In genomic region chr7:36723951-36724664, GRCh38 we compare ENCODE assay signal across 8 cellular contexts. TPM values are rescaled to one million over a fixed set of nuclear protein-coding genes. Genes with fewer than 3 reads are reported as not detected.
A peak's percentile ranks its signal among the peaks of the same experiment; 100 is the strongest.
DNase-seq lines count a peak whose midpoint lies in the region; ATAC-seq and TF ChIP-seq lines count a peak whose summit lies in the region.

A gene with protein sequence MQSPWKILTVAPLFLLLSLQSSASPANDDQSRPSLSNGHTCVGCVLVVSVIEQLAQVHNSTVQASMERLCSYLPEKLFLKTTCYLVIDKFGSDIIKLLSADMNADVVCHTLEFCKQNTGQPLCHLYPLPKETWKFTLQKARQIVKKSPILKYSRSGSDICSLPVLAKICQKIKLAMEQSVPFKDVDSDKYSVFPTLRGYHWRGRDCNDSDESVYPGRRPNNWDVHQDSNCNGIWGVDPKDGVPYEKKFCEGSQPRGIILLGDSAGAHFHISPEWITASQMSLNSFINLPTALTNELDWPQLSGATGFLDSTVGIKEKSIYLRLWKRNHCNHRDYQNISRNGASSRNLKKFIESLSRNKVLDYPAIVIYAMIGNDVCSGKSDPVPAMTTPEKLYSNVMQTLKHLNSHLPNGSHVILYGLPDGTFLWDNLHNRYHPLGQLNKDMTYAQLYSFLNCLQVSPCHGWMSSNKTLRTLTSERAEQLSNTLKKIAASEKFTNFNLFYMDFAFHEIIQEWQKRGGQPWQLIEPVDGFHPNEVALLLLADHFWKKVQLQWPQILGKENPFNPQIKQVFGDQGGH (minus strand): TSS chr7:36724494. CDS start chr7:36724148, 346 bp downstream.

- peaks cover 45% of the 10 kb centered on the region for H3K36me3 Mint-ChIP-seq in activated CD8-positive, alpha-beta memory T cell treated with anti-CD3 and anti-CD28 coated beads, Interleukin-2, amount 10 ng/mL, durations not matched to agents 7 days and 5 days

- CTCF ChIA-PET in mammary epithelial cell (lab: Charles Lee; ENCODE audit: low non-redundant PET), result no interaction called here
- CTCF ChIA-PET in activated CD8-positive, alpha-beta memory T cell treated with anti-CD3 and anti-CD28 coated beads, Interleukin-2, amount 10 ng/mL, durations not matched to agents 7 days and 5 days (lab: Charles Lee), result interaction anchor here (0.8 to 2.9 kb wide), 7 partner anchors 15 to 237 kb away, joined by 3 to 11 read pairs (median 4); no protein-coding TSS in a partner anchor

- H3K4me1 Mint-ChIP-seq in activated CD8-positive, alpha-beta memory T cell treated with anti-CD3 and anti-CD28 coated beads, Interleukin-2, amount 10 ng/mL, durations not matched to agents 7 days and 5 days, result peaks cover 84% of the 10 kb centered on the region

- H3K4me3 ChIP-seq in breast epithelium, result peak within 1 kb of the TSS in 2 of 3 donors; percentile 10 to 26
- no peak within 1 kb of the TSS for H3K4me3 ChIP-seq in mammary epithelial cell (replicated peaks in 1 of 3; ENCODE audit: insufficient read depth in 1 of 3, low read depth in 2 of 3, low read length in 3 of 3)
- no peak within 1 kb of the TSS for H3K4me3 ChIP-seq in right atrium auricular region

- peak in 1 of 2 donors; percentile 40 for DNase-seq in breast epithelium (ENCODE audit: low spot score in 2 of 2)
- DNase-seq in mammary epithelial cell, result no peak
- DNase-seq in KG1 (lab: John Stamatoyannopoulos, UW), result peak; percentile 53
- peak; percentile 96 for DNase-seq in activated CD8-positive, alpha-beta memory T cell treated with anti-CD3 and anti-CD28 coated beads, Interleukin-2, amount 10 ng/mL, durations not matched to agents 7 days and 5 days
- peak; percentile 73 for DNase-seq in right atrium auricular region (ENCODE audit: low spot score)
- peak; percentile 55 for DNase-seq in stimulated activated CD8-positive, alpha-beta memory T cell treated with anti-CD3 and anti-CD28 coated beads, Interleukin-12 subunit alpha, Interleukin-12 subunit beta, amount 100 ng/mL, for 4 hours (ENCODE audit: low read depth)
- DNase-seq in A172 (ENCODE audit: low spot score), result no peak
- no peak for DNase-seq in HK-2 (ENCODE audit: unreplicated experiment)

- no peaks in the 10 kb centered on the region for H3K27me3 ChIP-seq in breast epithelium
- H3K27me3 ChIP-seq in mammary epithelial cell (ENCODE audit: insufficient read depth, low read length), result no peaks in the 10 kb centered on the region
- no peaks in the 10 kb centered on the region for H3K27me3 ChIP-seq in right atrium auricular region

- peak within 1 kb of the TSS; percentile 81 for H3K4me3 Mint-ChIP-seq in activated CD8-positive, alpha-beta memory T cell treated with anti-CD3 and anti-CD28 coated beads, Interleukin-2, amount 10 ng/mL, durations not matched to agents 7 days and 5 days

- H3K27ac Mint-ChIP-seq in activated CD8-positive, alpha-beta memory T cell treated with anti-CD3 and anti-CD28 coated beads, Interleukin-2, amount 10 ng/mL, durations not matched to agents 7 days and 5 days, result peak within 1 kb of the TSS; percentile 89

- no peak within 1 kb of the TSS for H3K9ac ChIP-seq in mammary epithelial cell (ENCODE audit: insufficient read depth, low read length)

- H3K4me1 ChIP-seq in breast epithelium (no peaks in the 10 kb centered on the region), mammary epithelial cell (ENCODE audit: insufficient read depth, low read length) (no peaks in the 10 kb centered on the region), right atrium auricular region (no peaks in the 10 kb centered on the region)

- no TSS peak for BruUV-seq in mammary epithelial cell (replicated peaks; lab: Mats Ljungman, UMichigan)

- H3K27ac ChIP-seq in breast epithelium (no peak within 1 kb of the TSS), mammary epithelial cell (ENCODE audit: insufficient read depth, low read depth, low read length) (no peak within 1 kb of the TSS), right atrium auricular region (no peak within 1 kb of the TSS)

- no peaks in the 10 kb centered on the region for H4K20me1 ChIP-seq in mammary epithelial cell (ENCODE audit: insufficient read depth, low read length)

- H3K9me3 ChIP-seq in breast epithelium (peaks cover 0 to 4% of the 10 kb centered on the region in 2 donors), mammary epithelial cell (replicated peaks; ENCODE audit: insufficient read depth, low read length) (no peaks in the 10 kb centered on the region), right atrium auricular region (peaks cover 0 to 3% of the 10 kb centered on the region in 2 donors)

- no peak within 1 kb of the TSS for H2AFZ ChIP-seq in mammary epithelial cell (ENCODE audit: low read depth, low read length)

- in situ Hi-C loops in mammary epithelial cell (cut with MboI; ENCODE audit: low sequenced_read_pairs in 2 of 2), result no loop called here

- peaks cover 5% of the 10 kb centered on the region for H3K9me3 Mint-ChIP-seq in activated CD8-positive, alpha-beta memory T cell treated with anti-CD3 and anti-CD28 coated beads, Interleukin-2, amount 10 ng/mL, durations not matched to agents 7 days and 5 days (ENCODE audit: low read depth)

- intact Hi-C loops in breast epithelium (cut with DNase I; ENCODE audit: low total_unique reads), result no loop called here
- intact Hi-C loops in mammary epithelial cell (cut with micrococcal nuclease), result no loop called here

- H3K27me3 Mint-ChIP-seq in activated CD8-positive, alpha-beta memory T cell treated with anti-CD3 and anti-CD28 coated beads, Interleukin-2, amount 10 ng/mL, durations not matched to agents 7 days and 5 days, result no peaks in the 10 kb centered on the region

- ATAC-seq in activated CD8-positive, alpha-beta memory T cell treated with anti-CD3 and anti-CD28 coated beads, Interleukin-2, amount 10 ng/mL, durations not matched to agents 7 days and 5 days, result peak; percentile 94

- TF ChIP-seq POLR2A in breast epithelium (IDR thresholded peaks at IDR 0.05), result no peak

- whole genome bisulfite sequencing in mammary epithelial cell (ENCODE audit: low coverage, missing lambda C conversion rate), result 86% methylated on average over 14 of the region's 14 CpGs

- TF ChIP-seq CTCF in breast epithelium (IDR thresholded peaks at IDR 0.05), result no peak
- TF ChIP-seq CTCF in mammary epithelial cell (conservative IDR thresholded peaks at IDR 0.05 in 1 of 2, IDR thresholded peaks at IDR 0.05 in 1 of 2; ENCODE audit: extremely low read depth in 1 of 2, insufficient read depth in 1 of 2, low read depth in 1 of 2, low read length in 2 of 2), result no peak
- TF ChIP-seq CTCF in right atrium auricular region (IDR thresholded peaks at IDR 0.05), result no peak

- H3K79me2 ChIP-seq in mammary epithelial cell (ENCODE audit: insufficient read depth, low read length), result no peaks in the 10 kb centered on the region

- dilution Hi-C loops in mammary epithelial cell (cut with HindIII; ENCODE audit: low sequenced_read_pairs), result no loop called here

- H3K36me3 ChIP-seq in breast epithelium, result no peaks in the 10 kb centered on the region
- no peaks in the 10 kb centered on the region for H3K36me3 ChIP-seq in mammary epithelial cell (ENCODE audit: insufficient read depth, low read length)
- no peaks in the 10 kb centered on the region for H3K36me3 ChIP-seq in right atrium auricular region

- H3K4me2 ChIP-seq in mammary epithelial cell (ENCODE audit: insufficient read depth, low read depth, low read length), result no peak within 1 kb of the TSS

RNA-seq across cellular contexts. Expression of the gene that starts here (rescaled TPM):
- total RNA-seq in breast epithelium, result 10 to 100 TPM in 2 of 3 donors, 1 to 10 TPM in 1; 4.6 to 13.3 (median 10.8) TPM
- under 1 TPM in 1 of 2 donors, not detected in 1; 0.33 TPM for total RNA-seq in mammary epithelial cell
- 0.05 TPM for polyA plus RNA-seq in mammary epithelial cell
- not detected for polyA minus RNA-seq in mammary epithelial cell
- 10 to 100 TPM; 44.5 to 48.8 TPM for total RNA-seq in activated CD8-positive, alpha-beta memory T cell treated with anti-CD3 and anti-CD28 coated beads, Interleukin-2, amount 10 ng/mL, durations not matched to agents 7 days and 5 days
- 1 to 10 TPM; 2.5 to 7.2 TPM for total RNA-seq in right atrium auricular region
- total RNA-seq in A172 (2014; rRNA removed; shearing (Covaris generic)), result 0.53 and 0.64 TPM in 2 replicates

Comparison
In these comparisons a context has a peak if more than half of its experiments do, and no peak if none do; other contexts are left out.
1. H3K4me3 ChIP-seq: peak in breast epithelium (2 of 3); none in mammary epithelial cell (0 of 3) and right atrium auricular region (0 of 2).
2. DNase-seq: peak in KG1 (single experiment), activated CD8-positive, alpha-beta memory T cell treated with anti-CD3 and anti-CD28 coated beads, Interleukin-2, amount 10 ng/mL, durations not matched to agents 7 days and 5 days (single experiment), right atrium auricular region (single experiment) and stimulated activated CD8-positive, alpha-beta memory T cell treated with anti-CD3 and anti-CD28 coated beads, Interleukin-12 subunit alpha, Interleukin-12 subunit beta, amount 100 ng/mL, for 4 hours (single experiment); none in mammary epithelial cell (single experiment), A172 (single experiment) and HK-2 (single experiment).